Comparison of ENCODE assay signal across 32 cellular contexts in the genomic region with DNA sequence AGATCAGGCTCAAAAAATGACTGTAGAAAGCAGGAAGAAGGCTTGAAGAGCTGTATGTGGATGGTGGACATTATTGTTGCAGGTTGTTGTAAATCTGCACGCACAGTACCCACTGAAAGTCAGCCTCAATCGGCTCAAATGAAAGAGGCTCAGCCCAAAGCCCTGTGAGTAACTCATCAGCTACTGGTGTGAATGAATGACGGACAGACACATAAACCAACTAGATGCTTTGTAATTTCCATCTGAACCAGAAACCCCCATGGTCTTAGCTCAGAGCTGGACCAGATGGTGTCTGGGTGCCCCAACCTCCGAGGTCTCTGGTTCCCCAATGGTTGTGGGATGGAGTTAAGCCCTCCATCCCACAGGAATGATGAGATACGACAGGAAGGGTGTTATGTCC. TPM values are rescaled to one million over a fixed set of nuclear protein-coding genes. Genes with fewer than 3 reads are reported as not detected.
"Had no signal": no experiment of that assay in that cellular context is flagged by ENCODE, and none has a peak within 500 bp of the region (broad histone marks: within the 10 kb centered on the region; RNA-seq: fewer than 3 reads in every experiment).

No MANE protein-coding gene starts in this region.

- DNase-seq: activated CD4-positive, alpha-beta T cell treated with anti-CD3 and anti-CD28 coated beads, Interleukin-2, amount 10 ng/mL, durations not matched to agents 24 days and 14 days; activated CD4-positive, CD25-positive, alpha-beta regulatory T cell; activated CD4-positive, CD25-positive, alpha-beta regulatory T cell treated with anti-CD3 and anti-CD28 coated beads, Interleukin-2, amount 50 U/mL, for 72 hours; activated CD8-positive, alpha-beta memory T cell treated with anti-CD3 and anti-CD28 coated beads, Interleukin-2, amount 10 ng/mL, durations not matched to agents 7 days and 5 days; activated CD8-positive, alpha-beta memory T cell treated with anti-CD3 and anti-CD28 coated beads, Interleukin-2, amount 50 U/mL, for 4 hours; activated CD8-positive, alpha-beta T cell treated with anti-CD3 and anti-CD28 coated beads, Interleukin-2, amount 10 ng/mL, durations not matched to agents 7 days and 5 days; activated effector memory CD4-positive, alpha-beta T cell treated with anti-CD3 and anti-CD28 coated beads, Interleukin-2, amount 50 U/mL, for 16 hours; activated naive CD4-positive, alpha-beta T cell treated with anti-CD3 and anti-CD28 coated beads, Interleukin-2, amount 10 ng/mL, durations not matched to agents 7 days and 5 days; activated naive CD8-positive, alpha-beta T cell treated with anti-CD3 and anti-CD28 coated beads, Interleukin-2, amount 10 ng/mL, durations not matched to agents 7 days and 5 days; activated T-cell treated with anti-CD3 and anti-CD28 coated beads, Interleukin-2, amount 50 U/mL, for 1 hour; cortex of kidney; dermis blood vessel endothelial cell; effector CD4-positive, alpha-beta T cell; effector memory CD8-positive, alpha-beta T cell; erythroblast; glutamatergic neuron; heart left ventricle had no signal

- H3K27me3 Mint-ChIP-seq: activated CD4-positive, alpha-beta memory T cell treated with anti-CD3 and anti-CD28 coated beads for 36 hours; activated CD4-positive, alpha-beta T cell treated with anti-CD3 and anti-CD28 coated beads, Interleukin-2, amount 10 ng/mL, durations not matched to agents 24 days and 14 days; activated CD8-positive, alpha-beta memory T cell treated with anti-CD3 and anti-CD28 coated beads, Interleukin-2, amount 10 ng/mL, durations not matched to agents 7 days and 5 days; activated naive CD4-positive, alpha-beta T cell treated with anti-CD3 and anti-CD28 coated beads, Interleukin-2, amount 10 ng/mL, durations not matched to agents 7 days and 5 days; activated naive CD8-positive, alpha-beta T cell treated with anti-CD3 and anti-CD28 coated beads, Interleukin-2, amount 10 ng/mL, durations not matched to agents 7 days and 5 days had no signal

- H3K4me1 Mint-ChIP-seq: activated CD4-positive, alpha-beta T cell treated with anti-CD3 and anti-CD28 coated beads, Interleukin-2, amount 10 ng/mL, durations not matched to agents 24 days and 14 days; activated CD8-positive, alpha-beta memory T cell treated with anti-CD3 and anti-CD28 coated beads, Interleukin-2, amount 10 ng/mL, durations not matched to agents 7 days and 5 days; activated naive CD4-positive, alpha-beta T cell treated with anti-CD3 and anti-CD28 coated beads, Interleukin-2, amount 10 ng/mL, durations not matched to agents 7 days and 5 days; activated naive CD8-positive, alpha-beta T cell treated with anti-CD3 and anti-CD28 coated beads, Interleukin-2, amount 10 ng/mL, durations not matched to agents 7 days and 5 days had no signal

- H3K36me3 ChIP-seq: ascending aorta, breast epithelium, cardiac muscle cell, esophagus muscularis mucosa, gastrocnemius medialis, heart left ventricle had no signal

- H3K4me3 Mint-ChIP-seq: activated CD4-positive, alpha-beta memory T cell treated with anti-CD3 and anti-CD28 coated beads for 36 hours; activated CD4-positive, alpha-beta T cell treated with anti-CD3 and anti-CD28 coated beads for 36 hours; activated CD4-positive, alpha-beta T cell treated with anti-CD3 and anti-CD28 coated beads, Interleukin-2, amount 10 ng/mL, durations not matched to agents 24 days and 14 days; activated CD8-positive, alpha-beta memory T cell treated with anti-CD3 and anti-CD28 coated beads, Interleukin-2, amount 10 ng/mL, durations not matched to agents 7 days and 5 days; activated CD8-positive, alpha-beta T cell treated with anti-CD3 and anti-CD28 coated beads, Interleukin-2, amount 10 ng/mL, durations not matched to agents 7 days and 5 days; activated naive CD4-positive, alpha-beta T cell treated with anti-CD3 and anti-CD28 coated beads, Interleukin-2, amount 10 ng/mL, durations not matched to agents 7 days and 5 days; activated naive CD8-positive, alpha-beta T cell treated with anti-CD3 and anti-CD28 coated beads, Interleukin-2, amount 10 ng/mL, durations not matched to agents 7 days and 5 days; activated T-helper 1 cell treated with anti-CD3 and anti-CD28 coated beads, Interleukin-12 subunit alpha, Interleukin-12 subunit beta, Interleukin-2, Interleukin-4 antibody, amounts not matched to agents 30 ng/mL and 10 ng/mL and 1 ng/mL, durations not matched to agents 14 hours and 24 hours and 36 hours; brain; effector memory CD8-positive, alpha-beta T cell had no signal

- H3K27ac ChIP-seq: ascending aorta, breast epithelium, cardiac muscle cell, esophagus muscularis mucosa, foreskin keratinocyte, gastrocnemius medialis, heart left ventricle had no signal

- H3K27ac Mint-ChIP-seq: activated CD4-positive, alpha-beta memory T cell treated with anti-CD3 and anti-CD28 coated beads for 36 hours; activated CD4-positive, alpha-beta T cell treated with anti-CD3 and anti-CD28 coated beads for 36 hours; activated CD8-positive, alpha-beta memory T cell treated with anti-CD3 and anti-CD28 coated beads, Interleukin-2, amount 10 ng/mL, durations not matched to agents 7 days and 5 days; activated CD8-positive, alpha-beta T cell treated with anti-CD3 and anti-CD28 coated beads, Interleukin-2, amount 10 ng/mL, durations not matched to agents 7 days and 5 days; activated naive CD4-positive, alpha-beta T cell treated with anti-CD3 and anti-CD28 coated beads, Interleukin-2, amount 10 ng/mL, durations not matched to agents 7 days and 5 days; activated naive CD4-positive, alpha-beta T cell treated with anti-CD3 and anti-CD28 coated beads, Interleukin-2, amount 50 U/mL, for 72 hours; activated naive CD8-positive, alpha-beta T cell treated with anti-CD3 and anti-CD28 coated beads, Interleukin-2, amount 10 ng/mL, durations not matched to agents 7 days and 5 days; activated T-helper 1 cell treated with anti-CD3 and anti-CD28 coated beads, Interleukin-12 subunit alpha, Interleukin-12 subunit beta, Interleukin-2, Interleukin-4 antibody, amounts not matched to agents 30 ng/mL and 10 ng/mL and 1 ng/mL, durations not matched to agents 14 hours and 24 hours and 36 hours; activated T-helper 2 cell treated with anti-CD3 and anti-CD28 coated beads, Interferon-gamma antibody, Interleukin-2, Interleukin-4, amounts not matched to agents 10 μg/mL and 5 μg/mL and 100 μg/mL, durations not matched to agents 14 hours and 24 hours and 36 hours; effector memory CD8-positive, alpha-beta T cell had no signal

- FAIRE-seq: colon had no signal

- ATAC-seq: activated CD8-positive, alpha-beta memory T cell treated with anti-CD3 and anti-CD28 coated beads, Interleukin-2, amount 10 ng/mL, durations not matched to agents 7 days and 5 days; activated CD8-positive, alpha-beta T cell treated with anti-CD3 and anti-CD28 coated beads, Interleukin-2, amount 10 ng/mL, durations not matched to agents 7 days and 5 days; gastrocnemius medialis had no signal

- H3K27me3 ChIP-seq: ascending aorta, breast epithelium, cardiac muscle cell, esophagus muscularis mucosa, foreskin keratinocyte, gastrocnemius medialis had no signal

- H3K9me3 ChIP-seq: ascending aorta, breast epithelium, esophagus muscularis mucosa, gastrocnemius medialis, heart left ventricle had no signal

- H3K4me1 ChIP-seq: ascending aorta, breast epithelium, esophagus muscularis mucosa, gastrocnemius medialis had no signal

- H3K4me3 ChIP-seq: ascending aorta, breast epithelium, cardiac muscle cell, esophagus muscularis mucosa, gastrocnemius medialis, heart left ventricle had no signal

- H3K36me3 Mint-ChIP-seq: activated CD4-positive, alpha-beta memory T cell treated with anti-CD3 and anti-CD28 coated beads for 36 hours; activated CD8-positive, alpha-beta memory T cell treated with anti-CD3 and anti-CD28 coated beads, Interleukin-2, amount 10 ng/mL, durations not matched to agents 7 days and 5 days; activated naive CD4-positive, alpha-beta T cell treated with anti-CD3 and anti-CD28 coated beads, Interleukin-2, amount 10 ng/mL, durations not matched to agents 7 days and 5 days; activated naive CD8-positive, alpha-beta T cell treated with anti-CD3 and anti-CD28 coated beads, Interleukin-2, amount 10 ng/mL, durations not matched to agents 7 days and 5 days; brain had no signal

RNA-seq across cellular contexts. Expression of a gene that starts 7.4 kb away (rescaled TPM):
- total RNA-seq: activated CD4-positive, alpha-beta memory T cell treated with anti-CD3 and anti-CD28 coated beads for 36 hours; activated CD4-positive, alpha-beta T cell treated with anti-CD3 and anti-CD28 coated beads, Interleukin-2, amount 10 ng/mL, durations not matched to agents 24 days and 14 days; activated CD8-positive, alpha-beta memory T cell treated with anti-CD3 and anti-CD28 coated beads for 36 hours; activated CD8-positive, alpha-beta memory T cell treated with anti-CD3 and anti-CD28 coated beads, Interleukin-2, amount 10 ng/mL, durations not matched to agents 7 days and 5 days; activated CD8-positive, alpha-beta T cell treated with anti-CD3 and anti-CD28 coated beads, Interleukin-2, amount 10 ng/mL, durations not matched to agents 7 days and 5 days; activated naive CD4-positive, alpha-beta T cell treated with anti-CD3 and anti-CD28 coated beads, Interleukin-2, amount 50 U/mL, for 72 hours; activated naive CD8-positive, alpha-beta T cell treated with anti-CD3 and anti-CD28 coated beads, Interleukin-2, amount 10 ng/mL, durations not matched to agents 7 days and 5 days; activated T-helper 1 cell treated with anti-CD3 and anti-CD28 coated beads, Interleukin-12 subunit alpha, Interleukin-12 subunit beta, Interleukin-2, Interleukin-4 antibody, amounts not matched to agents 30 ng/mL and 10 ng/mL and 1 ng/mL, durations not matched to agents 14 hours and 24 hours and 36 hours; activated T-helper 2 cell treated with anti-CD3 and anti-CD28 coated beads, Interferon-gamma antibody, Interleukin-2, Interleukin-4, amounts not matched to agents 10 μg/mL and 5 μg/mL and 100 μg/mL, durations not matched to agents 14 hours and 24 hours and 36 hours; chondrocyte; foreskin keratinocyte; gastrocnemius medialis; heart left ventricle had no signal
- polyA plus RNA-seq: foreskin keratinocyte, heart left ventricle had no signal
